ENCODE assay signal across 21 cellular contexts in the genomic region with DNA sequence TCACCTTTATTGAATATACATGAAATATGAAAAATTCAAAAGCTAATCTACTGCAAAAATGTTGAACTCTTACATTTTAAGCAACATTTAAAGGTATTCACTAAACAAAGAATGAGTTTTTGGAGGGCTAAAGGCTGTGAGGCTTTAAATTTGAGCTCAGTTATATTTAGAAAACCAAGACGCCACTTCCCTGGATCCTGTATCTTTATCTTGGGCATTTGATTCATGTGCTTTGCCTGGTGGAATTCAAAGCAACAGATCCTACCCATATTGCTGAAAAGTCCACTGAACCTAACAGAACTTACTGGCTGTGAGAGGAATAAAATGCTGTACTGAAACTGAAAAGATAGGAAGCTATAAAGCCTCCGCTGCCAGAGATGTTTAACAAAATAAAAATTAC. TPM values are rescaled to one million over a fixed set of nuclear protein-coding genes. Genes with fewer than 3 reads are reported as not detected.
DNase-seq lines count a peak whose midpoint lies in the region; ATAC-seq and TF ChIP-seq lines count a peak whose summit lies in the region.
"Had no signal": no experiment of that assay in that cellular context is flagged by ENCODE, and none has a peak within 500 bp of the region (broad histone marks: within the 10 kb centered on the region; RNA-seq: fewer than 3 reads in every experiment).

No MANE protein-coding gene starts in this region.

- H3K79me2 ChIP-seq in Karpas-422 (ENCODE audit: low read length) = peaks cover 96% of the 10 kb centered on the region

- H2AFZ ChIP-seq in Karpas-422 (ENCODE audit: low read length) = no peak overlapping the region

- H3K27ac Mint-ChIP-seq in activated CD4-positive, alpha-beta memory T cell treated with anti-CD3 and anti-CD28 coated beads for 36 hours = peak overlapping the region; percentile 64
- no peak overlapping the region for H3K27ac Mint-ChIP-seq in activated CD4-positive, alpha-beta memory T cell treated with anti-CD3 and anti-CD28 coated beads, Interleukin-2, amount 10 ng/mL, durations not matched to agents 7 days and 5 days
- peak overlapping the region in 2 of 3 donors; percentile 67 to 76 for H3K27ac Mint-ChIP-seq in IgD-negative memory B cell

- intact Hi-C loops in activated CD4-positive, alpha-beta memory T cell treated with anti-CD3 and anti-CD28 coated beads for 36 hours (cut with micrococcal nuclease) = loop anchor here (5.0 kb wide), 1 partner anchor 38 kb away; no protein-coding TSS in a partner anchor
- intact Hi-C loops in heart right ventricle (cut with DNase I) = no loop called here
- intact Hi-C loops in gastrocnemius medialis (cut with DNase I; ENCODE audit: low total_unique reads) = loop anchor here (2.0 kb wide), 2 partner anchors 14 to 38 kb away; partner anchors contain the start of gene FOXJ3
- intact Hi-C loops in uterus (cut with DNase I; ENCODE audit: low total_unique reads) = no loop called here

- H3K36me3 ChIP-seq in heart right ventricle = no peaks in the 10 kb centered on the region
- no peaks in the 10 kb centered on the region for H3K36me3 ChIP-seq in gastrocnemius medialis
- H3K36me3 ChIP-seq in uterus = no peaks in the 10 kb centered on the region
- no peaks in the 10 kb centered on the region for H3K36me3 ChIP-seq in Karpas-422 (ENCODE audit: insufficient read depth, low read length)
- H3K36me3 ChIP-seq: thyroid gland had no signal

- peak in 4 of 8 donors; percentile 31 to 72 (median 67) for ATAC-seq in heart right ventricle
- ATAC-seq in gastrocnemius medialis = peak; percentile 71 to 75
- ATAC-seq in HG03135 (IDR thresholded peaks at IDR 0.05; ENCODE audit: unreplicated experiment) = no peak
- ATAC-seq: A549, left lobe of liver had no signal

- H3K27ac ChIP-seq in heart right ventricle (peak overlapping the region; percentile 39 to 81 (median 70)), gastrocnemius medialis (peak overlapping the region; percentile 75 to 87 (median 84)), uterus (peak overlapping the region in 1 of 2 donors; percentile 53), Karpas-422 (ENCODE audit: low read length) (no peak overlapping the region)
- H3K27ac ChIP-seq: A549, SJCRH30 had no signal

- H3K4me3 ChIP-seq in heart right ventricle = peak overlapping the region in 1 of 10 donors; percentile 1
- H3K4me3 ChIP-seq in gastrocnemius medialis = peak overlapping the region; percentile 14 to 40 (median 20)
- no peak overlapping the region for H3K4me3 ChIP-seq in uterus
- no peak overlapping the region for H3K4me3 ChIP-seq in Karpas-422 (ENCODE audit: low read length)
- H3K4me3 ChIP-seq: A549, dorsolateral prefrontal cortex, SJCRH30, thyroid gland had no signal

- H3K9me3 ChIP-seq in heart right ventricle (no peaks in the 10 kb centered on the region), gastrocnemius medialis (no peaks in the 10 kb centered on the region), uterus (no peaks in the 10 kb centered on the region), Karpas-422 (ENCODE audit: low read length) (no peaks in the 10 kb centered on the region)
- H3K9me3 ChIP-seq: A549, SJCRH30, thyroid gland had no signal

- no peak overlapping the region for H3K9ac ChIP-seq in Karpas-422 (ENCODE audit: low read length)

- H3K9me2 ChIP-seq in Karpas-422 (replicated peaks; ENCODE audit: insufficient read depth, low read length) = no peaks in the 10 kb centered on the region

- peaks cover 4% of the 10 kb centered on the region for H3K36me3 Mint-ChIP-seq in activated CD4-positive, alpha-beta memory T cell treated with anti-CD3 and anti-CD28 coated beads for 36 hours
- H3K36me3 Mint-ChIP-seq in activated CD4-positive, alpha-beta memory T cell treated with anti-CD3 and anti-CD28 coated beads, Interleukin-2, amount 10 ng/mL, durations not matched to agents 7 days and 5 days (ENCODE audit: low read depth) = peaks cover 14% of the 10 kb centered on the region
- H3K36me3 Mint-ChIP-seq in IgD-negative memory B cell = peaks cover 3% of the 10 kb centered on the region

- peaks cover 18% of the 10 kb centered on the region for H4K20me1 ChIP-seq in Karpas-422 (ENCODE audit: insufficient read depth, low read depth, low read length)

- H3K4me1 ChIP-seq in heart right ventricle (peaks cover 0 to 98% (median 75%) of the 10 kb centered on the region in 9 donors), gastrocnemius medialis (peaks cover 77 to 87% of the 10 kb centered on the region in 2 donors), uterus (peaks cover 3 to 5% of the 10 kb centered on the region in 2 donors), Karpas-422 (ENCODE audit: low read length) (peaks cover 17% of the 10 kb centered on the region)

- H3K4me2 ChIP-seq in Karpas-422 (ENCODE audit: low read depth, low read length, poor library complexity, severe bottlenecking) = no peak overlapping the region

- DNase-seq in activated CD4-positive, alpha-beta memory T cell treated with anti-CD3 and anti-CD28 coated beads for 36 hours = no peak
- no peak for DNase-seq in activated CD4-positive, alpha-beta memory T cell treated with anti-CD3 and anti-CD28 coated beads, Interleukin-2, amount 10 ng/mL, durations not matched to agents 7 days and 5 days
- no peak for DNase-seq in heart right ventricle
- no peak for DNase-seq in gastrocnemius medialis
- DNase-seq in uterus = no peak
- no peak for DNase-seq in Karpas-422
- DNase-seq: activated CD4-positive, alpha-beta T cell treated with anti-CD3 and anti-CD28 coated beads for 48 hours; dorsolateral prefrontal cortex; H9; NCI-H187 treated with DMSO at 0.1 percent for 48 hours; NCI-H510A; stimulated activated CD4-positive, alpha-beta T cell treated with anti-CD3 and anti-CD28 coated beads, Interleukin-1b, Interleukin-23, amount 100 ng/mL, for 48 hours; T1000; thyroid gland had no signal

- H3K4me3 Mint-ChIP-seq in activated CD4-positive, alpha-beta memory T cell treated with anti-CD3 and anti-CD28 coated beads for 36 hours = no peak overlapping the region
- no peak overlapping the region for H3K4me3 Mint-ChIP-seq in activated CD4-positive, alpha-beta memory T cell treated with anti-CD3 and anti-CD28 coated beads, Interleukin-2, amount 10 ng/mL, durations not matched to agents 7 days and 5 days
- no peak overlapping the region for H3K4me3 Mint-ChIP-seq in IgD-negative memory B cell
- H3K4me3 Mint-ChIP-seq: H9, nephron had no signal

- in situ Hi-C loops in gastrocnemius medialis (cut with MboI; ENCODE audit: low sequenced_read_pairs in 4 of 4) = loop anchor here in 1 of 4 donors (10.0 kb wide), 1 partner anchor 146 kb away; no protein-coding TSS in a partner anchor

- TF ChIP-seq CTCF in heart right ventricle (IDR thresholded peaks at IDR 0.05) (no peak), gastrocnemius medialis (IDR thresholded peaks at IDR 0.05 in 4 of 5, conservative IDR thresholded peaks at IDR 0.05 in 1 of 5) (no peak), uterus (IDR thresholded peaks at IDR 0.05) (no peak)

- H3K27me3 Mint-ChIP-seq in activated CD4-positive, alpha-beta memory T cell treated with anti-CD3 and anti-CD28 coated beads for 36 hours = no peaks in the 10 kb centered on the region
- H3K27me3 Mint-ChIP-seq in activated CD4-positive, alpha-beta memory T cell treated with anti-CD3 and anti-CD28 coated beads, Interleukin-2, amount 10 ng/mL, durations not matched to agents 7 days and 5 days = no peaks in the 10 kb centered on the region
- H3K27me3 Mint-ChIP-seq in IgD-negative memory B cell = no peaks in the 10 kb centered on the region

- H3K4me1 Mint-ChIP-seq in activated CD4-positive, alpha-beta memory T cell treated with anti-CD3 and anti-CD28 coated beads for 36 hours (ENCODE audit: low read depth) = peaks cover 84% of the 10 kb centered on the region
- peaks cover 62% of the 10 kb centered on the region for H3K4me1 Mint-ChIP-seq in activated CD4-positive, alpha-beta memory T cell treated with anti-CD3 and anti-CD28 coated beads, Interleukin-2, amount 10 ng/mL, durations not matched to agents 7 days and 5 days
- H3K4me1 Mint-ChIP-seq in IgD-negative memory B cell = peaks cover 42 to 67% (median 65%) of the 10 kb centered on the region in 3 donors

- H3K27me3 ChIP-seq in heart right ventricle (no peaks in the 10 kb centered on the region), gastrocnemius medialis (no peaks in the 10 kb centered on the region), uterus (no peaks in the 10 kb centered on the region), Karpas-422 (ENCODE audit: low read length) (no peaks in the 10 kb centered on the region)
- H3K27me3 ChIP-seq: dorsolateral prefrontal cortex, SJCRH30, thyroid gland had no signal

- no peak for TF ChIP-seq POLR2A in gastrocnemius medialis (IDR thresholded peaks at IDR 0.05)
- no peak for TF ChIP-seq POLR2A in uterus (IDR thresholded peaks at IDR 0.05)

- 30 to 45% methylated on average over 2 of the region's 2 CpGs for WGBS in heart right ventricle, 2 donors

- CTCF ChIA-PET in activated CD4-positive, alpha-beta memory T cell treated with anti-CD3 and anti-CD28 coated beads for 36 hours (lab: Charles Lee) = interaction anchor here (0.6 to 1.4 kb wide), 4 partner anchors 13 to 428 kb away, joined by 3 to 5 read pairs (median 4); no protein-coding TSS in a partner anchor
- CTCF ChIA-PET in activated CD4-positive, alpha-beta memory T cell treated with anti-CD3 and anti-CD28 coated beads, Interleukin-2, amount 10 ng/mL, durations not matched to agents 7 days and 5 days (lab: Charles Lee) = no interaction called here

- H3K9me3 Mint-ChIP-seq in activated CD4-positive, alpha-beta memory T cell treated with anti-CD3 and anti-CD28 coated beads for 36 hours = no peaks in the 10 kb centered on the region
- H3K9me3 Mint-ChIP-seq in activated CD4-positive, alpha-beta memory T cell treated with anti-CD3 and anti-CD28 coated beads, Interleukin-2, amount 10 ng/mL, durations not matched to agents 7 days and 5 days = no peaks in the 10 kb centered on the region
- no peaks in the 10 kb centered on the region for H3K9me3 Mint-ChIP-seq in IgD-negative memory B cell
- H3K9me3 Mint-ChIP-seq: H9, nephron had no signal

- POLR2A ChIA-PET in activated CD4-positive, alpha-beta memory T cell treated with anti-CD3 and anti-CD28 coated beads for 36 hours (lab: Charles Lee) = interaction anchor here (0.6 kb wide), 1 partner anchor 37 kb away, joined by 3 read pairs; no protein-coding TSS in a partner anchor
- POLR2A ChIA-PET in activated CD4-positive, alpha-beta memory T cell treated with anti-CD3 and anti-CD28 coated beads, Interleukin-2, amount 10 ng/mL, durations not matched to agents 7 days and 5 days (lab: Charles Lee) = interaction anchor here (0.7 to 2.6 kb wide), 4 partner anchors 12 to 142 kb away, joined by 3 to 16 read pairs (median 4); partner anchors contain the start of genes CCDC30 and FOXJ3

RNA-seq across cellular contexts. Expression of gene FOXJ3, which starts 14.3 kb away (rescaled TPM):
- total RNA-seq in activated CD4-positive, alpha-beta memory T cell treated with anti-CD3 and anti-CD28 coated beads for 36 hours = 10 to 100 TPM; 37.3 to 40.8 TPM
- 10 to 100 TPM; 44.9 to 47.1 TPM for total RNA-seq in activated CD4-positive, alpha-beta memory T cell treated with anti-CD3 and anti-CD28 coated beads, Interleukin-2, amount 10 ng/mL, durations not matched to agents 7 days and 5 days
- 22.1 TPM for polyA plus RNA-seq in IgD-negative memory B cell
- total RNA-seq in heart right ventricle = 10 to 100 TPM; 34.2 to 50.0 (median 41.6) TPM
- 10 to 100 TPM in 1 of 2 donors, 1 to 10 TPM in 1; 9.6 to 11.1 TPM for polyA plus RNA-seq in heart right ventricle
- total RNA-seq in gastrocnemius medialis = 10 to 100 TPM; 39.4 to 81.0 (median 56.3) TPM
- total RNA-seq in uterus = 10 to 100 TPM; 31.2 to 88.4 (median 81.5) TPM
- 36.8 and 55.5 TPM in 2 replicates for total RNA-seq in Karpas-422 (2014; rRNA removed; shearing (Covaris generic); ENCODE audit: low replicate concordance)

RNA-seq across cellular contexts. Expression of gene RIMKLA, which starts 59.9 kb away (rescaled TPM):
- 1 to 10 TPM; 3.0 to 3.2 TPM for total RNA-seq in activated CD4-positive, alpha-beta memory T cell treated with anti-CD3 and anti-CD28 coated beads for 36 hours
- total RNA-seq in activated CD4-positive, alpha-beta memory T cell treated with anti-CD3 and anti-CD28 coated beads, Interleukin-2, amount 10 ng/mL, durations not matched to agents 7 days and 5 days = 1 to 10 TPM; 2.9 to 3.1 TPM
- polyA plus RNA-seq in IgD-negative memory B cell (not detected), heart right ventricle (1 to 10 TPM in 1 of 2 donors, under 1 TPM in 1; 0.80 to 1.0 TPM)
- total RNA-seq in heart right ventricle (10 to 100 TPM in 4 of 10 donors, 1 to 10 TPM in 6; 5.3 to 16.7 (median 8.6) TPM), gastrocnemius medialis (1 to 10 TPM in 1 of 4 donors, under 1 TPM in 3; 0.78 to 1.2 (median 0.85) TPM), uterus (1 to 10 TPM in 1 of 4 donors, under 1 TPM in 2, not detected in 1; under 0.01 to 1.6 (median 0.62) TPM)
- total RNA-seq in Karpas-422 (2014; rRNA removed; shearing (Covaris generic); ENCODE audit: low replicate concordance) = 1.1 and 2.1 TPM in 2 replicates
- total RNA-seq: M059J had no signal

Comparison
In these comparisons a context has a peak if more than half of its experiments do, and no peak if none do; other contexts are left out.
1. H3K4me3 ChIP-seq: peak in gastrocnemius medialis (4 of 4); none in uterus (0 of 2) and Karpas-422 (single experiment).
2. intact Hi-C loops: an anchor here in activated CD4-positive, alpha-beta memory T cell treated with anti-CD3 and anti-CD28 coated beads for 36 hours (5.0 kb wide) and gastrocnemius medialis (2.0 kb wide); none called in heart right ventricle and uterus.